8 cellular contexts compared by ENCODE assay signal in genomic region chr6:33860706-33861474, GRCh38. TPM values are rescaled to one million over a fixed set of nuclear protein-coding genes. Genes with fewer than 3 reads are reported as not detected.
DNase-seq lines count a peak whose midpoint lies in the region; ATAC-seq, FAIRE-seq and TF ChIP-seq lines count a peak whose summit lies in the region.

No MANE protein-coding gene starts in this region.

- H3K4me1 ChIP-seq in MM.1S (ENCODE audit: low read length) = peaks cover 52% of the 10 kb centered on the region
- peaks cover 7% of the 10 kb centered on the region for H3K4me1 ChIP-seq in keratinocyte (ENCODE audit: control insufficient read depth, extremely low read depth, insufficient read depth, low read length)
- peaks cover 35 to 59% (median 52%) of the 10 kb centered on the region in 6 donors for H3K4me1 ChIP-seq in spleen

- H3K27ac ChIP-seq in MM.1S (ENCODE audit: low read length) = peak overlapping the region; percentile 71
- no peak overlapping the region for H3K27ac ChIP-seq in keratinocyte (ENCODE audit: control insufficient read depth, insufficient read depth, low read length)
- peak overlapping the region in 4 of 8 donors; percentile 18 to 64 (median 48) for H3K27ac ChIP-seq in spleen

- H4K20me1 ChIP-seq in MM.1S (ENCODE audit: insufficient read depth, low read length) = no peaks in the 10 kb centered on the region
- no peaks in the 10 kb centered on the region for H4K20me1 ChIP-seq in keratinocyte (ENCODE audit: control insufficient read depth, extremely low read depth, insufficient read depth, low read length)

- H3K36me3 ChIP-seq in MM.1S (replicated peaks; ENCODE audit: insufficient read depth, low read length) = no peaks in the 10 kb centered on the region
- no peaks in the 10 kb centered on the region for H3K36me3 ChIP-seq in keratinocyte (ENCODE audit: control insufficient read depth in 2 of 2, extremely low read depth in 1 of 2, insufficient read depth in 2 of 2, low read length in 2 of 2)
- H3K36me3 ChIP-seq in spleen = no peaks in the 10 kb centered on the region

- dilution Hi-C loops in keratinocyte (cut with MboI; ENCODE audit: extremely low pct_ligation_motif_present, low sequenced_read_pairs) = no loop called here

- no peaks in the 10 kb centered on the region for H3K9me3 ChIP-seq in MM.1S (replicated peaks; ENCODE audit: insufficient read depth, low read length)
- no peaks in the 10 kb centered on the region for H3K9me3 ChIP-seq in keratinocyte (ENCODE audit: control insufficient read depth, low read depth, low read length)
- H3K9me3 ChIP-seq in spleen = peaks cover 0 to 3% (median 0%) of the 10 kb centered on the region in 8 donors

- H3K9ac ChIP-seq in MM.1S (ENCODE audit: low read length) (peak overlapping the region; percentile 22; the same call in 1 of the 2 replicates), keratinocyte (ENCODE audit: control insufficient read depth, extremely low read depth, insufficient read depth, low read length) (no peak overlapping the region)

- peak; percentile 83 for DNase-seq in DMS53 (lab: John Stamatoyannopoulos, UW)
- DNase-seq in MM.1S = peak; percentile 88
- DNase-seq in activated CD4-positive, alpha-beta T cell treated with anti-CD3 and anti-CD28 coated beads for 48 hours = peak; percentile 26
- DNase-seq in keratinocyte (ENCODE audit: low read depth, low spot score) = no peak
- DNase-seq in A172 (ENCODE audit: low spot score) = no peak
- no peak for DNase-seq in spleen

- peaks cover 2% of the 10 kb centered on the region for H3K9me1 ChIP-seq in keratinocyte (ENCODE audit: control insufficient read depth, extremely low read depth, insufficient read depth, low read length)

- H3K9me2 ChIP-seq in MM.1S (replicated peaks; ENCODE audit: insufficient read depth, low read length) = no peaks in the 10 kb centered on the region

- H3K4me3 ChIP-seq in MM.1S (ENCODE audit: low read length) = no peak overlapping the region
- H3K4me3 ChIP-seq in keratinocyte (ENCODE audit: control insufficient read depth in 2 of 3, extremely low read depth in 1 of 3, insufficient read depth in 2 of 3, low read depth in 1 of 3, low read length in 3 of 3) = no peak overlapping the region
- H3K4me3 ChIP-seq in spleen = no peak overlapping the region

- TF ChIP-seq POLR2A in spleen (IDR thresholded peaks at IDR 0.05) = no peak

- TF ChIP-seq CTCF in MM.1S (IDR thresholded peaks at IDR 0.05; ENCODE audit: low read length) (no peak), keratinocyte (optimal IDR thresholded peaks at IDR 0.05 in 1 of 3, IDR thresholded peaks at IDR 0.05 in 1 of 3, conservative IDR thresholded peaks at IDR 0.05 in 1 of 3; ENCODE audit: extremely low read depth in 1 of 3, insufficient read depth in 2 of 3, low read length in 3 of 3) (no peak), spleen (IDR thresholded peaks at IDR 0.05 in 8 of 11, conservative IDR thresholded peaks at IDR 0.05 in 3 of 11) (no peak)

- H3K4me2 ChIP-seq in MM.1S (ENCODE audit: low read depth, low read length) = peak overlapping the region; percentile 43; the same call in 1 of the 2 replicates
- H3K4me2 ChIP-seq in keratinocyte (ENCODE audit: control insufficient read depth, extremely low read depth, insufficient read depth, low read depth, low read length) = no peak overlapping the region

- intact Hi-C loops in spleen (cut with DNase I; ENCODE audit: low total_unique reads) = no loop called here

- H3K27me3 ChIP-seq in MM.1S (replicated peaks; ENCODE audit: insufficient read depth, low read length) = no peaks in the 10 kb centered on the region
- H3K27me3 ChIP-seq in keratinocyte (ENCODE audit: control insufficient read depth, extremely low read depth, insufficient read depth, low read length) = peaks cover under 1% of the 10 kb centered on the region
- H3K27me3 ChIP-seq in spleen (replicated peaks in 1 of 7) = peaks cover 0 to 79% (median 0%) of the 10 kb centered on the region in 7 donors

- 13 to 22% (median 17%) methylated on average over 3 to 7 of the region's 7 CpGs for WGBS in spleen, 5 donors

- peaks cover 18% of the 10 kb centered on the region for H3F3A ChIP-seq in MM.1S (ENCODE audit: insufficient read depth, low read length)

- ATAC-seq in HG03039 (IDR thresholded peaks at IDR 0.05; ENCODE audit: unreplicated experiment) = no peak
- no peak for ATAC-seq in HG03457 (IDR thresholded peaks at IDR 0.05; ENCODE audit: unreplicated experiment)

- H3K79me2 ChIP-seq in MM.1S (ENCODE audit: low read length) = no peaks in the 10 kb centered on the region
- no peaks in the 10 kb centered on the region for H3K79me2 ChIP-seq in keratinocyte (ENCODE audit: control insufficient read depth, insufficient read depth, low read length)

- H2AFZ ChIP-seq in MM.1S (ENCODE audit: low read length) (peak overlapping the region; percentile 46), keratinocyte (ENCODE audit: control insufficient read depth, low read length) (no peak overlapping the region)

- peak; percentile 53 for FAIRE-seq in keratinocyte (lab: Jason Lieb, UNC)

RNA-seq across cellular contexts. Expression of gene MLN, which starts 57.1 kb away (rescaled TPM):
- polyA plus RNA-seq in keratinocyte (not detected in 3 replicates), spleen (not detected)
- not detected for polyA plus RNA-seq in keratinocyte (2011; ENCODE audit: low read depth)
- not detected in 2 replicates for polyA plus RNA-seq in keratinocyte (2011; cell fraction: cytosol; rRNA removed)
- not detected in 2 replicates for polyA plus RNA-seq in keratinocyte (2011; cell fraction: nucleus; rRNA removed)
- not detected in 2 replicates for polyA plus RNA-seq in keratinocyte (2012; ENCODE audit: low replicate concordance)
- polyA minus RNA-seq in keratinocyte = not detected in 3 replicates
- not detected for polyA minus RNA-seq in keratinocyte (2011; cell fraction: cytosol; rRNA and poly(A)+ RNA removed)
- polyA minus RNA-seq in keratinocyte (2011; cell fraction: nucleus; rRNA and poly(A)+ RNA removed) = not detected in 2 replicates
- not detected in 2 replicates for total RNA-seq in A172 (2014; rRNA removed; shearing (Covaris generic))
- not detected for total RNA-seq in spleen

Comparison
In these comparisons a context has a peak if more than half of its experiments do, and no peak if none do; other contexts are left out.
1. DNase-seq: peak in DMS53 (single experiment), MM.1S (single experiment) and activated CD4-positive, alpha-beta T cell treated with anti-CD3 and anti-CD28 coated beads for 48 hours (single experiment); none in keratinocyte (single experiment), A172 (single experiment) and spleen (single experiment).